ENCODE assay signal across 23 cellular contexts in the genomic region with DNA sequence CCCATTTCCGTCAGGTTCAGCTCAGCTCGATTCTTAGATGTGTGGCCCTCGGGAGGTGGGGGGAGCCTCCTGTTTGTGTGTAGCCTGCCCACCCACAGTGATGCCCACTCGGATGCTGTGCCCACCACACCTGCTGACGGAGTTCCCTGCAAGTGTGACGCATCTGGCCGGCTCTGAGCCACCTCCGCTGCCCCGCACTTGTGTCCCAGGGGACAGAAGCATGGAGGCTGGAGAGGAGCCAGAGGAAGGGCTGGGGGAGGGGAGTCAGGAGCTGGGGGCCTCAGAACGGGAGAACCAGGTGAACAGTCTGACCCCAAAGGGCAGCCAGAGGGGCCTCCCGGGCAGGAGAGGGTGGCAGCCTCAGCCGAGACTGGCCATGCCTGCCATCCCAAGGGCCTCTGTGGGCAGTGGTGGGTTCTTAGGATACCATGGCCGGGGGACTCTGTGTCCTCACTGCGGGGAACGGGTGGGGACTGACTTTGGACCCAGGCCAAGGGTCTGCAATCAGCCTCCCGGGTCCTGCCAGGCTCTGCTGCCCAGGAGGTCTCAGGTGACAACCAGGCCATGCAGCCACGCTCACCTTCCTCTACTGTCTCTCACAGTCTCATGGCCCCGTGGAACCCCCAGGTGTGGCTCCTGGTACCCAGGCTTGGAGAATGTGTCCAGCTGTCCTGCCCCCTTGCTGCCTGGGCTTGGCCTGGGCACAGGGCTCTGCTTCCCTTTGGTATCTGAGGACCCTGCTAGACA.
"Had no signal": no experiment of that assay in that cellular context is flagged by ENCODE, and none has a peak within 500 bp of the region (broad histone marks: within the 10 kb centered on the region; RNA-seq: fewer than 3 reads in every experiment).

No MANE protein-coding gene starts in this region.

- H3K9me3 ChIP-seq: heart right ventricle, left ventricle myocardium inferior, neutrophil, ovary, right atrium auricular region, right lobe of liver, suprapubic skin, thoracic aorta, tibial artery, upper lobe of right lung had no signal

- ATAC-seq: right lobe of liver; stimulated activated naive B cell treated with anti-CD40 and anti-IgM and Interleukin-4, amounts not matched to agents 10 μg/mL and 1 μg/mL and 100 μg/mL, for 72 hours; upper lobe of right lung had no signal

- H3K4me1 ChIP-seq: right lobe of liver, suprapubic skin, tibial artery, upper lobe of right lung had no signal

- DNase-seq: heart right ventricle; islet precursor cell; left ventricle myocardium inferior; mesendoderm; naive B cell; occipital lobe; stimulated activated CD4-positive, alpha-beta T cell treated with anti-CD3 and anti-CD28 coated beads, Interleukin-1b, Interleukin-23, amount 100 ng/mL, for 48 hours; stimulated activated CD4-positive, alpha-beta T cell treated with anti-CD3 and anti-CD28 coated beads, Interleukin-2, amount 100 ng/mL, for 48 hours; stimulated activated CD4-positive, alpha-beta T cell treated with anti-CD3 and anti-CD28 coated beads, Interleukin-4, amount 100 ng/mL, for 4 hours; stimulated activated CD8-positive, alpha-beta memory T cell treated with anti-CD3 and anti-CD28 coated beads, Interleukin-4, amount 100 ng/mL, for 48 hours; stimulated activated naive B cell treated with anti-CD40 and anti-IgM and Interleukin-4, amounts not matched to agents 10 μg/mL and 1 μg/mL and 100 μg/mL, for 72 hours; tibial artery; trophoblast cell; upper lobe of right lung had no signal

- H2AFZ ChIP-seq: hepatocyte had no signal

- H3K4me3 ChIP-seq: heart right ventricle, hepatocyte, left ventricle myocardium inferior, lung, ovary, right atrium auricular region, right lobe of liver, smooth muscle cell, suprapubic skin, thoracic aorta, tibial artery, upper lobe of right lung had no signal

- H3K27me3 ChIP-seq: heart right ventricle, hepatocyte, neutrophil, ovary, right atrium auricular region, right lobe of liver, suprapubic skin, upper lobe of right lung had no signal

- H3K79me2 ChIP-seq: hepatocyte had no signal

- H3K27ac ChIP-seq: heart right ventricle, hepatocyte, left ventricle myocardium inferior, neutrophil, ovary, right atrium auricular region, right lobe of liver, suprapubic skin, thoracic aorta, tibial artery, upper lobe of right lung had no signal

- H3K36me3 ChIP-seq: heart right ventricle, left ventricle myocardium inferior, neutrophil, ovary, right atrium auricular region, right lobe of liver, suprapubic skin, thoracic aorta, tibial artery, upper lobe of right lung had no signal

- H3K4me2 ChIP-seq: hepatocyte, smooth muscle cell had no signal
